Comparison of ENCODE assay signal across 8 cellular contexts in genomic region chr10:15859865-15860691, GRCh38. TPM values are rescaled to one million over a fixed set of nuclear protein-coding genes. Genes with fewer than 3 reads are reported as not detected.
DNase-seq lines count a peak whose midpoint lies in the region; ATAC-seq, FAIRE-seq and TF ChIP-seq lines count a peak whose summit lies in the region.

MINDY3 (minus strand) TSS chr10:15860507; CDS start chr10:15860299, 208 bp downstream.

- no peaks in the 10 kb centered on the region for H3K4me1 ChIP-seq in HUES48 (ENCODE audit: control insufficient read depth, insufficient read depth, low read length)
- H3K4me1 ChIP-seq in PC-3 (ENCODE audit: insufficient read depth, low read length), result peaks cover 38% of the 10 kb centered on the region
- no peaks in the 10 kb centered on the region for H3K4me1 ChIP-seq in esophagus (ENCODE audit: control insufficient read depth in 2 of 2, insufficient read depth in 2 of 2, low read length in 1 of 2)
- H3K4me1 ChIP-seq in mucosa of stomach (ENCODE audit: control insufficient read depth, insufficient read depth, low read length), result peaks cover 22% of the 10 kb centered on the region

- ATAC-seq in GM21390 (IDR thresholded peaks at IDR 0.05; ENCODE audit: unreplicated experiment), result peak; percentile 91
- ATAC-seq in PC-3, result peak; percentile 49

- H3K27ac ChIP-seq in HUES48 (ENCODE audit: low read depth, low read length) (peak within 1 kb of the TSS; percentile 9), PC-3 (ENCODE audit: low read length) (peak within 1 kb of the TSS; percentile 66), esophagus (ENCODE audit: low read depth in 2 of 2, low read length in 1 of 2) (peak within 1 kb of the TSS; percentile 69 to 80)

- H3K36me3 ChIP-seq in HUES48 (ENCODE audit: control insufficient read depth, insufficient read depth, low read length), result no peaks in the 10 kb centered on the region
- H3K36me3 ChIP-seq in PC-3 (ENCODE audit: low read depth, low read length), result no peaks in the 10 kb centered on the region
- H3K36me3 ChIP-seq in esophagus (ENCODE audit: control insufficient read depth in 2 of 2, insufficient read depth in 2 of 2, low read length in 1 of 2), result no peaks in the 10 kb centered on the region
- no peaks in the 10 kb centered on the region for H3K36me3 ChIP-seq in mucosa of stomach (ENCODE audit: control insufficient read depth, insufficient read depth, low read length)

- no peaks in the 10 kb centered on the region; the same call in 1 of the 2 replicates for H4K20me1 ChIP-seq in PC-3 (ENCODE audit: low read length)

- no peaks in the 10 kb centered on the region for H3K9me2 ChIP-seq in PC-3 (replicated peaks; ENCODE audit: low read length)

- TSS peak; percentile 36 for BruUV-seq in PC-3 (replicated peaks; lab: Mats Ljungman, UMichigan)

- DNase-seq in D721Med (ENCODE audit: insufficient read length, low spot score) (peak; percentile 27), PC-3 (peak; percentile 64), activated T-cell treated with anti-CD3 and anti-CD28 coated beads for 48 hours (ENCODE audit: low read depth) (peak; percentile 71)
- peak; percentile 85 for DNase-seq in stimulated activated CD8-positive, alpha-beta memory T cell treated with anti-CD3 and anti-CD28 coated beads, Interleukin-4, amount 100 ng/mL, for 48 hours

- POLR2A ChIA-PET in PC-3 (lab: Charles Lee; ENCODE audit: unreplicated experiment), result interaction anchor here (0.5 to 0.6 kb wide), 2 partner anchors 19 to 114 kb away, joined by 3 read pairs; no protein-coding TSS in a partner anchor

- CTCF ChIA-PET in PC-3 (lab: Charles Lee), result no interaction called here

- no peak for FAIRE-seq in D721Med (lab: Jason Lieb, UNC)

- peak within 1 kb of the TSS; percentile 92 for H2AFZ ChIP-seq in PC-3 (ENCODE audit: low read length)

- peak within 1 kb of the TSS; percentile 90 for H3K4me3 ChIP-seq in HUES48 (ENCODE audit: low read depth, low read length)
- peak within 1 kb of the TSS; percentile 97 for H3K4me3 ChIP-seq in PC-3 (ENCODE audit: low read length)
- H3K4me3 ChIP-seq in esophagus (ENCODE audit: low read depth in 1 of 2, low read length in 2 of 2), result peak within 1 kb of the TSS; percentile 98 to 100
- peak within 1 kb of the TSS; percentile 87 for H3K4me3 ChIP-seq in mucosa of stomach (ENCODE audit: low read length)

- peaks cover 39% of the 10 kb centered on the region for H3K79me2 ChIP-seq in PC-3 (ENCODE audit: low read length)

- 0 to 1% methylated on average over 50 of the region's 50 CpGs for WGBS in esophagus, 2 donors

- H3K9ac ChIP-seq in HUES48 (ENCODE audit: low read depth, low read length), result peak within 1 kb of the TSS; percentile 14; the same call in 1 of the 2 replicates
- H3K9ac ChIP-seq in PC-3 (ENCODE audit: low read length), result peak within 1 kb of the TSS; percentile 86
- H3K9ac ChIP-seq in mucosa of stomach (ENCODE audit: low read length), result peak within 1 kb of the TSS; percentile 75

- H3K9me3 ChIP-seq in HUES48 (ENCODE audit: control insufficient read depth, insufficient read depth, low read length) (peaks cover 6% of the 10 kb centered on the region; the same call in 1 of the 2 replicates), PC-3 (ENCODE audit: low read length) (no peaks in the 10 kb centered on the region), esophagus (ENCODE audit: control insufficient read depth in 2 of 2, insufficient read depth in 1 of 2, low read depth in 1 of 2, low read length in 1 of 2) (no peaks in the 10 kb centered on the region), mucosa of stomach (ENCODE audit: control insufficient read depth, low read length) (no peaks in the 10 kb centered on the region)

- peak within 1 kb of the TSS; percentile 88 for H3K4me2 ChIP-seq in PC-3 (ENCODE audit: low read length)

- H3K27me3 ChIP-seq in HUES48 (ENCODE audit: control insufficient read depth, insufficient read depth, low read length), result peaks cover 35% of the 10 kb centered on the region
- H3K27me3 ChIP-seq in PC-3 (ENCODE audit: low read length), result no peaks in the 10 kb centered on the region
- H3K27me3 ChIP-seq in esophagus (ENCODE audit: control insufficient read depth in 1 of 2, insufficient read depth in 2 of 2, low read length in 2 of 2), result peaks cover under 1 to 3% of the 10 kb centered on the region in 2 donors
- H3K27me3 ChIP-seq in mucosa of stomach (ENCODE audit: control insufficient read depth, insufficient read depth, low read length), result no peaks in the 10 kb centered on the region

- intact Hi-C loops in PC-3 (cut with micrococcal nuclease), result no loop called here

- TF ChIP-seq CTCF in D721Med (IDR thresholded peaks at IDR 0.05; ENCODE audit: insufficient read depth, missing control alignments) (no peak), PC-3 (conservative IDR thresholded peaks at IDR 0.05; ENCODE audit: low read depth, low read length) (no peak)

- H3F3A ChIP-seq in PC-3 (ENCODE audit: low read length, unreplicated experiment), result no peaks in the 10 kb centered on the region

RNA-seq across cellular contexts. Expression of gene MINDY3, which starts in this region (rescaled TPM):
- total RNA-seq in PC-3 (2014; rRNA removed), result 9.5 and 9.9 TPM in 2 replicates
- 10 to 100 TPM; 11.2 to 17.2 TPM for polyA plus RNA-seq in esophagus

Comparison
In these comparisons a context has a peak if more than half of its experiments do, and no peak if none do; other contexts are left out.
1. Peak in every context shown above with its lines: DNase-seq, ATAC-seq, H3K4me3 ChIP-seq and H3K27ac ChIP-seq.
2. DNase-seq: peak in every context shown above with its lines; median percentile 85 in stimulated activated CD8-positive, alpha-beta memory T cell treated with anti-CD3 and anti-CD28 coated beads, Interleukin-4, amount 100 ng/mL, for 48 hours; 71 in activated T-cell treated with anti-CD3 and anti-CD28 coated beads for 48 hours; 64 in PC-3; 27 in D721Med.
3. H3K27ac ChIP-seq: peak in every context shown above with its lines; median percentile 74 in esophagus; 66 in PC-3; 9 in HUES48.
4. H3K9ac ChIP-seq: peak in every context shown above with its lines; median percentile 86 in PC-3; 75 in mucosa of stomach; 14 in HUES48.